ENCODE assay signal across 26 cellular contexts in the genomic region with DNA sequence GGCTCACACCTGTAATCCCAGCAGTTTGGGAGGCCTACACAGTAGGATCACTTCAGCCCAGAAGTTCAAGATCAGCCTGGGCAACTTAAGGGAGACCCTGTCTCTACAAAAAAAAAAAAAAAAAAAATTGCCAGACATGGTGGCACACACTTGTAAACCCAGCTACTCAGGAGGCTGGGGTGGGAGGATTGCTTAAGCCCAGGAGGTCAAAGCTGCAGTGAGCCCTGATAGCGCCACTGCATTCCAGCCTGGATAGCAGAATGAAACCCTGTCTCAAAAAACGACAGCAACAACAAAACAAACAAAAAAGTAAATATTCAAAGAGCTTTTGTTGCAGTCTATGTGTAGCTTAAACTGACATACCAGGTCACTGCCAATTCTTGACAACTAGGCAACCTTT.
DNase-seq lines count a peak whose midpoint lies in the region; ATAC-seq, FAIRE-seq and TF ChIP-seq lines count a peak whose summit lies in the region.
"Had no signal": no experiment of that assay in that cellular context is flagged by ENCODE, and none has a peak within 500 bp of the region (broad histone marks: within the 10 kb centered on the region; RNA-seq: fewer than 3 reads in every experiment).

No MANE protein-coding gene starts in this region.

- no peak overlapping the region for H2BK5ac ChIP-seq in mesenchymal stem cell (ENCODE audit: low read depth, low read length, poor library complexity, severe bottlenecking)

- H3K9ac ChIP-seq in Karpas-422 (ENCODE audit: low read length), result peak overlapping the region; percentile 69; the same call in 1 of the 2 replicates
- H3K9ac ChIP-seq in mesenchymal stem cell (ENCODE audit: low read length), result no peak overlapping the region
- H3K9ac ChIP-seq: BLaER1 had no signal

- H4K20me1 ChIP-seq in DOHH2 (ENCODE audit: control insufficient read depth, insufficient read depth, low read depth, low read length), result no peaks in the 10 kb centered on the region
- no peaks in the 10 kb centered on the region for H4K20me1 ChIP-seq in Karpas-422 (ENCODE audit: insufficient read depth, low read depth, low read length)
- H4K20me1 ChIP-seq: BLaER1 had no signal

- H3K9me3 ChIP-seq in left ventricle myocardium inferior (replicated peaks), result no peaks in the 10 kb centered on the region
- H3K9me3 ChIP-seq in DOHH2 (ENCODE audit: control insufficient read depth, insufficient read depth, low read length), result peaks cover 11% of the 10 kb centered on the region; the same call in 1 of the 2 replicates
- H3K9me3 ChIP-seq in Karpas-422 (ENCODE audit: low read length), result peaks cover 5% of the 10 kb centered on the region; the same call in 1 of the 2 replicates
- H3K9me3 ChIP-seq in mesenchymal stem cell (ENCODE audit: control insufficient read depth, low read length), result no peaks in the 10 kb centered on the region
- H3K9me3 ChIP-seq: BE2C, BLaER1 had no signal

- H3K9me2 ChIP-seq in DOHH2 (replicated peaks; ENCODE audit: control insufficient read depth, low read length), result no peaks in the 10 kb centered on the region
- no peaks in the 10 kb centered on the region for H3K9me2 ChIP-seq in Karpas-422 (replicated peaks; ENCODE audit: insufficient read depth, low read length)

- no peak overlapping the region for H3K14ac ChIP-seq in mesenchymal stem cell (ENCODE audit: low read length in 2 of 2)

- H3K79me1 ChIP-seq in mesenchymal stem cell (replicated peaks; ENCODE audit: low read length, poor library complexity, severe bottlenecking), result no peaks in the 10 kb centered on the region

- intact Hi-C loops in left ventricle myocardium inferior (cut with micrococcal nuclease), result no loop called here
- intact Hi-C loops in left ventricle myocardium superior (cut with micrococcal nuclease), result no loop called here

- H3K4me3 ChIP-seq in left ventricle myocardium inferior (no peak overlapping the region), DOHH2 (ENCODE audit: low read length) (peak overlapping the region; percentile 79), Karpas-422 (ENCODE audit: low read length) (no peak overlapping the region), mesenchymal stem cell (ENCODE audit: insufficient read depth in 1 of 2, low read depth in 1 of 2, low read length in 2 of 2) (no peak overlapping the region)
- H3K4me3 ChIP-seq: BLaER1 had no signal

- no CpG with 5 or more reads among the region's 2 CpGs for WGBS in mesenchymal stem cell

- no peak overlapping the region for H2BK15ac ChIP-seq in mesenchymal stem cell (ENCODE audit: low read depth, poor library complexity, severe bottlenecking)

- no peak overlapping the region for H2BK120ac ChIP-seq in mesenchymal stem cell (ENCODE audit: low read depth, low read length)

- H3K4me1 ChIP-seq in left ventricle myocardium inferior (no peaks in the 10 kb centered on the region), DOHH2 (ENCODE audit: control insufficient read depth, low read length) (peaks cover 96% of the 10 kb centered on the region), Karpas-422 (ENCODE audit: low read length) (peaks cover 62% of the 10 kb centered on the region), mesenchymal stem cell (ENCODE audit: control insufficient read depth, insufficient read depth, low read depth, low read length) (no peaks in the 10 kb centered on the region)
- H3K4me1 ChIP-seq: BE2C had no signal

- H3K4ac ChIP-seq in mesenchymal stem cell (ENCODE audit: low read depth in 1 of 2, low read length in 2 of 2), result no peak overlapping the region

- TF ChIP-seq CTCF in left ventricle myocardium inferior (IDR thresholded peaks at IDR 0.05; ENCODE audit: borderline replicate concordance), result no peak
- no peak for TF ChIP-seq CTCF in DOHH2 (IDR thresholded peaks at IDR 0.05; ENCODE audit: low read depth, low read length, poor library complexity, severe bottlenecking)

- H3K4me2 ChIP-seq in DOHH2 (ENCODE audit: low read length) (peak overlapping the region; percentile 82), Karpas-422 (ENCODE audit: low read depth, low read length, poor library complexity, severe bottlenecking) (no peak overlapping the region), mesenchymal stem cell (ENCODE audit: low read length, poor library complexity, severe bottlenecking) (no peak overlapping the region)
- H3K4me2 ChIP-seq: BLaER1 had no signal

- H3K27me3 ChIP-seq in left ventricle myocardium inferior (ENCODE audit: low read depth) (no peaks in the 10 kb centered on the region), DOHH2 (ENCODE audit: control insufficient read depth, low read length) (no peaks in the 10 kb centered on the region), Karpas-422 (ENCODE audit: low read length) (no peaks in the 10 kb centered on the region), mesenchymal stem cell (ENCODE audit: control insufficient read depth in 1 of 2, insufficient read depth in 1 of 2, low read length in 2 of 2) (no peaks in the 10 kb centered on the region)
- H3K27me3 ChIP-seq: BE2C, BLaER1 had no signal

- H3K79me2 ChIP-seq in DOHH2 (ENCODE audit: control insufficient read depth, low read length) (peaks cover 93% of the 10 kb centered on the region), Karpas-422 (ENCODE audit: low read length) (0 out of 2 replicates have a peak, but pooled peaks cover 2% of the 10 kb centered on the region)

- peaks cover 64% of the 10 kb centered on the region for H3F3A ChIP-seq in DOHH2 (ENCODE audit: control insufficient read depth, insufficient read depth)

- DNase-seq in left ventricle myocardium inferior, result no peak
- DNase-seq in left ventricle myocardium superior, result no peak
- DNase-seq in GM12892 (ENCODE audit: insufficient read length), result no peak
- no peak for DNase-seq in Karpas-422
- DNase-seq in mesenchymal stem cell, result no peak
- no peak for DNase-seq in NCI-H1105 (lab: John Stamatoyannopoulos, UW)
- no peak for DNase-seq in activated CD8-positive, alpha-beta memory T cell treated with anti-CD3 and anti-CD28 coated beads, Interleukin-2, amount 50 U/mL, for 4 hours
- DNase-seq: 8988T; ACHN; BE2C; C1 segment of cervical spinal cord; CD4-positive, alpha-beta memory T cell; CD4-positive, CD25-positive, alpha-beta regulatory T cell; CD8-positive, alpha-beta memory T cell; COR-L47; DMS 273 treated with DMSO at 0.1 percent for 48 hours; DMS153; DMS53; DMS79; DND-41; GF-D8 had no signal

- ATAC-seq in left ventricle myocardium superior, result no peak

- TF ChIP-seq POLR2A in GM12892 (IDR thresholded peaks at IDR 0.05; ENCODE audit: low read depth, low read length), result no peak

- H2AK5ac ChIP-seq in mesenchymal stem cell (ENCODE audit: low read length, severe bottlenecking), result no peak overlapping the region

- no peak overlapping the region for H4K91ac ChIP-seq in mesenchymal stem cell (ENCODE audit: low read length)

- H3K36me3 ChIP-seq in left ventricle myocardium inferior, result no peaks in the 10 kb centered on the region
- H3K36me3 ChIP-seq in DOHH2 (ENCODE audit: control insufficient read depth, low read length), result peaks cover 42% of the 10 kb centered on the region
- H3K36me3 ChIP-seq in Karpas-422 (ENCODE audit: insufficient read depth, low read length), result no peaks in the 10 kb centered on the region
- H3K36me3 ChIP-seq in mesenchymal stem cell (ENCODE audit: control insufficient read depth in 1 of 2, insufficient read depth in 2 of 2, low read depth in 1 of 2, low read length in 2 of 2), result no peaks in the 10 kb centered on the region
- H3K36me3 ChIP-seq: BE2C, BLaER1 had no signal

- H2BK12ac ChIP-seq in mesenchymal stem cell (ENCODE audit: low read length in 2 of 2), result no peak overlapping the region

- H3K27ac ChIP-seq in left ventricle myocardium inferior (replicated peaks), result peak overlapping the region; percentile 13
- H3K27ac ChIP-seq in DOHH2 (ENCODE audit: low read depth, low read length), result peak overlapping the region; percentile 95
- H3K27ac ChIP-seq in Karpas-422 (ENCODE audit: low read length), result peak overlapping the region; percentile 96
- H3K27ac ChIP-seq in mesenchymal stem cell (ENCODE audit: low read length, poor library complexity, severe bottlenecking), result no peak overlapping the region
- H3K27ac ChIP-seq: BLaER1 had no signal

- H2AFZ ChIP-seq in Karpas-422 (ENCODE audit: low read length), result no peak overlapping the region
- H2AFZ ChIP-seq in mesenchymal stem cell (ENCODE audit: low read depth, low read length), result no peak overlapping the region

- H3K18ac ChIP-seq in mesenchymal stem cell (ENCODE audit: low read depth in 1 of 2, low read length in 2 of 2), result no peak overlapping the region

- FAIRE-seq in GM12892 (lab: Jason Lieb, UNC), result peak; percentile 14
- FAIRE-seq: A204.1, G401.6, GM12891 had no signal

- no peak overlapping the region for H4K8ac ChIP-seq in mesenchymal stem cell (ENCODE audit: low read length)

- H3K23ac ChIP-seq in mesenchymal stem cell (ENCODE audit: low read length in 2 of 2), result no peak overlapping the region
